19 cellular contexts compared by ENCODE assay signal in genomic region chr15:94154255-94154654, GRCh38.
"Had no signal": no experiment of that assay in that cellular context is flagged by ENCODE, and none has a peak within 500 bp of the region (broad histone marks: within the 10 kb centered on the region; RNA-seq: fewer than 3 reads in every experiment).

No MANE protein-coding gene starts in this region.

- H3K36me3 ChIP-seq: colonic mucosa, heart left ventricle, right atrium auricular region had no signal

- H3K36me3 Mint-ChIP-seq: activated naive CD8-positive, alpha-beta T cell treated with anti-CD3 and anti-CD28 coated beads for 36 hours; brain had no signal

- H3K9me3 ChIP-seq: colonic mucosa, heart left ventricle, right atrium auricular region had no signal

- H3K27me3 ChIP-seq: colonic mucosa, heart left ventricle, right atrium auricular region had no signal

- H3K27ac ChIP-seq: colonic mucosa, epithelial cell of prostate, heart left ventricle, right atrium auricular region, skin epidermis had no signal

- DNase-seq: activated B cell treated with CpG ODN at 0.5 μM for 24 hours; activated CD4-positive, alpha-beta T cell treated with anti-CD3 and anti-CD28 coated beads, Interleukin-2, amount 10 ng/mL, durations not matched to agents 24 days and 14 days; activated CD8-positive, alpha-beta T cell treated with anti-CD3 and anti-CD28 coated beads, Interleukin-2, amount 10 ng/mL, durations not matched to agents 7 days and 5 days; activated gamma-delta T cell treated with Interleukin-2 at 50 U/mL for 16 hours; activated naive CD8-positive, alpha-beta T cell treated with anti-CD3 and anti-CD28 coated beads for 36 hours; central memory CD4-positive, alpha-beta T cell; colonic mucosa; effector CD8-positive, alpha-beta T cell; heart left ventricle; stimulated activated CD4-positive, alpha-beta T cell treated with anti-CD3 and anti-CD28 coated beads, Interleukin-4, amount 100 ng/mL, for 24 hours; stimulated activated naive CD4-positive, alpha-beta T cell treated with Interleukin-2 at 50 U/mL for 16 hours; substantia nigra; trophoblast cell had no signal

- H3K27me3 Mint-ChIP-seq: progenitor cell of endocrine pancreas had no signal

- H3K4me3 ChIP-seq: colonic mucosa, heart left ventricle, right atrium auricular region, skin epidermis had no signal

- H3K4me1 Mint-ChIP-seq: activated B cell treated with CpG ODN at 0.5 μM for 24 hours; activated CD4-positive, alpha-beta T cell treated with anti-CD3 and anti-CD28 coated beads, Interleukin-2, amount 10 ng/mL, durations not matched to agents 24 days and 14 days; activated naive CD8-positive, alpha-beta T cell treated with anti-CD3 and anti-CD28 coated beads for 36 hours; brain; nephron had no signal

- H3K4me1 ChIP-seq: colonic mucosa, heart left ventricle, right atrium auricular region had no signal

- H3K27ac Mint-ChIP-seq: activated B cell treated with CpG ODN at 0.5 μM for 24 hours; activated CD4-positive, alpha-beta T cell treated with anti-CD3 and anti-CD28 coated beads, Interleukin-2, amount 10 ng/mL, durations not matched to agents 24 days and 14 days; activated CD8-positive, alpha-beta T cell treated with anti-CD3 and anti-CD28 coated beads, Interleukin-2, amount 10 ng/mL, durations not matched to agents 7 days and 5 days; activated naive CD8-positive, alpha-beta T cell treated with anti-CD3 and anti-CD28 coated beads for 36 hours; brain; nephron; progenitor cell of endocrine pancreas had no signal

- H3K4me3 Mint-ChIP-seq: activated B cell treated with CpG ODN at 0.5 μM for 24 hours; activated CD4-positive, alpha-beta T cell treated with anti-CD3 and anti-CD28 coated beads, Interleukin-2, amount 10 ng/mL, durations not matched to agents 24 days and 14 days; activated CD8-positive, alpha-beta T cell treated with anti-CD3 and anti-CD28 coated beads, Interleukin-2, amount 10 ng/mL, durations not matched to agents 7 days and 5 days; activated naive CD8-positive, alpha-beta T cell treated with anti-CD3 and anti-CD28 coated beads for 36 hours; brain; nephron had no signal

- H3K9me3 Mint-ChIP-seq: activated B cell treated with CpG ODN at 0.5 μM for 24 hours had no signal
